20 cellular contexts compared by ENCODE assay signal in the genomic region with DNA sequence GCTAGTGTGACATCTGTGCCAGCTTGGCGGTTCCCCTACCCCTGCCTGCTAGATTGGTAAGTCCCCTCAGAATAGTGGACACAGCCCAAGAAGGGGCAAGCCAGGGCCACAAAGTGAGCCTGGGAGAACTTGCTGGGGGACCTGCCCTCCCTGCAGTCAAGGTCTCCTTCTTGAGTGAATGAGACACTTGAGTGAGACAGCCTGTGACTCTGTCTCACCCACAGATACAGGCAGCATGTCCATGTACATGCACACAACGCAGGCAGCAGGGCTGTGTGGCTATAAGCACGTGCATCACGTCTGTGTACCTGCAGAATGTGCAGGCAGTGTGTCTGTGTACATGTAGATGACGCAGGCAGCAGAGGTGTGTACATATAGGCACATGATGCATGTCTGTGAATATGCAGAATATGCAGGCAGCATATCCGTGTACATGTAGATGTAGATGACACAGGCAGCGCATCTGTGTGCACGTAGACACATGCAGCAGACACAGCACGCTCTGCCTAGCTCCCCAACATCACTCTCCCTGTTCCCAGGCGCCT.
"Had no signal": no experiment of that assay in that cellular context is flagged by ENCODE, and none has a peak within 500 bp of the region (broad histone marks: within the 10 kb centered on the region; RNA-seq: fewer than 3 reads in every experiment).

No MANE protein-coding gene starts in this region.

- DNase-seq: activated CD4-positive, alpha-beta memory T cell treated with anti-CD3 and anti-CD28 coated beads for 36 hours; activated CD4-positive, CD25-positive, alpha-beta regulatory T cell treated with anti-CD3 and anti-CD28 coated beads, Interleukin-2, amount 50 U/mL, for 72 hours; activated effector memory CD4-positive, alpha-beta T cell treated with anti-CD3 and anti-CD28 coated beads, Interleukin-2, amount 50 U/mL, for 16 hours; amniotic stem cell; central memory CD4-positive, alpha-beta T cell; colonic mucosa; hypothalamus; kidney glomerular epithelial cell; mammary epithelial cell; naive B cell; stimulated activated CD4-positive, alpha-beta T cell treated with anti-CD3 and anti-CD28 coated beads, Interleukin-15, amount 100 ng/mL, for 24 hours; stimulated activated CD4-positive, alpha-beta T cell treated with anti-CD3 and anti-CD28 coated beads, Interleukin-4, amount 100 ng/mL, for 24 hours; stimulated activated naive CD4-positive, alpha-beta T cell; substantia nigra had no signal

- H3K27ac ChIP-seq: body of pancreas, colonic mucosa, neural progenitor cell, parathyroid adenoma, SK-N-MC had no signal

- H3K4me1 ChIP-seq: body of pancreas, colonic mucosa, neural progenitor cell, parathyroid adenoma had no signal

- H3K9me3 Mint-ChIP-seq: activated CD4-positive, alpha-beta memory T cell treated with anti-CD3 and anti-CD28 coated beads for 36 hours; activated naive CD4-positive, alpha-beta T cell treated with anti-CD3 and anti-CD28 coated beads, Interleukin-2, amount 50 U/mL, for 72 hours; neural progenitor cell had no signal

- H3K4me3 ChIP-seq: body of pancreas, colonic mucosa, neural progenitor cell, SK-N-MC had no signal

- H3K27ac Mint-ChIP-seq: activated CD4-positive, alpha-beta memory T cell treated with anti-CD3 and anti-CD28 coated beads for 36 hours; activated naive CD4-positive, alpha-beta T cell treated with anti-CD3 and anti-CD28 coated beads, Interleukin-2, amount 50 U/mL, for 72 hours; naive B cell had no signal

- H3K36me3 ChIP-seq: colonic mucosa, neural progenitor cell had no signal

- H3K27me3 ChIP-seq: body of pancreas, colonic mucosa, neural progenitor cell had no signal

- H3K9me3 ChIP-seq: body of pancreas, colonic mucosa had no signal

- ATAC-seq: activated naive CD4-positive, alpha-beta T cell treated with anti-CD3 and anti-CD28 coated beads, Interleukin-2, amount 50 U/mL, for 72 hours; esophagus mucosa had no signal

- H3K36me3 Mint-ChIP-seq: activated CD4-positive, alpha-beta memory T cell treated with anti-CD3 and anti-CD28 coated beads for 36 hours; activated naive CD4-positive, alpha-beta T cell treated with anti-CD3 and anti-CD28 coated beads, Interleukin-2, amount 50 U/mL, for 72 hours; naive B cell; neural progenitor cell had no signal

- H3K27me3 Mint-ChIP-seq: activated CD4-positive, alpha-beta memory T cell treated with anti-CD3 and anti-CD28 coated beads for 36 hours; naive B cell had no signal

- H3K4me3 Mint-ChIP-seq: activated CD4-positive, alpha-beta memory T cell treated with anti-CD3 and anti-CD28 coated beads for 36 hours; naive B cell; neural progenitor cell had no signal
